In the genomic region with DNA sequence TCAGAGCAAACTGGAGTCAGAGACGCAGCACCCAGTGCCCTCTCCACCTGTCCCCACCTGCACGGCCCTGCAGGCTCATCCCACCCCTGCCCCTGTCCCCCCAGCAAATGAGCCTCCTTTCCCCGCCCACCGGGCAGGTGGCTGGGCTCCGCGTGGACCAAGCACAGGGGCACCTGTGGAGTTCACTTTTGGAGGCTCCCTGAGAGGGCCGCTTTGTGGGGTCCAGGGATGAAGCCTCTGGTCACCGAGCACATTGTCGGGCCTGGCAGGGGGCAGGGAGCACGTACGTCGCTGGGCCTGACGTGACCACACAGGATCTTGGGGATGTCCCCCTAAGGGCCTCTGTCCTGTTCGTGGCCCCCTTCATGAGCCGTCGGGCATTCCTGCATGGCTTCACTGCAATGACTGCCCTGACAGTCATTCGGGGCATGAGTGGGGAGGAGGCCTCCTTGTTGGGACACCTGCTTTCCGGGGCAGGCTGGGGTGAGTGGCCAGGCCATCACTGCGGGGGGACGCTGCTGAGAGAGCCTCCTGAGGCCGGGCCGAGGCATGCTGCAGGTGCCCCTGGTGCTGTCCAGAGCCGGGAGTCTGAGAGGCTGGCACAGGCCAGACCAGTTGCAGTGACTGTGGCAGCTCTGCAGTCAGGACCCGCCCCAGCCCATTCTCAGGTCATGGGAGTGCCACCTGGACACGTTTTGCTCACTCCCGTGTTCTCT, we compare ENCODE assay signal across 14 cellular contexts. TPM values are rescaled to one million over a fixed set of nuclear protein-coding genes. Genes with fewer than 3 reads are reported as not detected.
A peak's percentile ranks its signal among the peaks of the same experiment; 100 is the strongest.
DNase-seq lines count a peak whose midpoint lies in the region; ATAC-seq and TF ChIP-seq lines count a peak whose summit lies in the region.
"Had no signal": no experiment of that assay in that cellular context is flagged by ENCODE, and none has a peak within 500 bp of the region (broad histone marks: within the 10 kb centered on the region; RNA-seq: fewer than 3 reads in every experiment).

No MANE protein-coding gene starts in this region.

- H3K27ac Mint-ChIP-seq in neural crest cell (ENCODE audit: unreplicated experiment): peak overlapping the region; percentile 95
- H3K27ac Mint-ChIP-seq in type B pancreatic cell: peak overlapping the region; percentile 21
- H3K27ac Mint-ChIP-seq: CD4-positive, CD25-positive, alpha-beta regulatory T cell had no signal

- DNase-seq in adrenal gland (no peak), fibroblast of lung (ENCODE audit: low read depth in 2 of 2) (no peak), neural crest cell (ENCODE audit: low read depth, low spot score) (no peak), type B pancreatic cell (ENCODE audit: extremely low spot score, unreplicated experiment) (no peak), testis (no peak)
- no peak for DNase-seq in activated naive CD4-positive, alpha-beta T cell (lab: John Stamatoyannopoulos, UW)
- DNase-seq: CD4-positive, CD25-positive, alpha-beta regulatory T cell; NCI-H2081; NCI-H774; stimulated activated CD4-positive, alpha-beta T cell treated with anti-CD3 and anti-CD28 coated beads, Interleukin-1b, Interleukin-23, amount 100 ng/mL, for 48 hours had no signal

- intact Hi-C loops in adrenal gland (cut with DNase I): loop anchor here in 1 of 2 donors (10.0 kb wide), 1 partner anchor 475 kb away; no protein-coding TSS in a partner anchor
- intact Hi-C loops in testis (cut with DNase I; ENCODE audit: low total_unique reads): no loop called here

- H3K4me2 ChIP-seq in fibroblast of lung (ENCODE audit: extremely low read depth, insufficient read depth, low read length): peak overlapping the region; percentile 7

- H3K36me3 ChIP-seq in adrenal gland (replicated peaks in 1 of 2) (no peaks in the 10 kb centered on the region), fibroblast of lung (ENCODE audit: control insufficient read depth, insufficient read depth, low read length) (peaks cover 6% of the 10 kb centered on the region), testis (ENCODE audit: low read depth, missing control alignments) (no peaks in the 10 kb centered on the region)

- no peak for TF ChIP-seq POLR2A in adrenal gland (IDR thresholded peaks at IDR 0.05)
- no peak for TF ChIP-seq POLR2A in testis (IDR thresholded peaks at IDR 0.05)

- H2AFZ ChIP-seq in fibroblast of lung (ENCODE audit: low read length): no peak overlapping the region

- H3K27me3 Mint-ChIP-seq in neural crest cell (ENCODE audit: low read depth) (no peaks in the 10 kb centered on the region), type B pancreatic cell (no peaks in the 10 kb centered on the region)
- H3K27me3 Mint-ChIP-seq: CD4-positive, CD25-positive, alpha-beta regulatory T cell had no signal

- H3K9ac ChIP-seq in fibroblast of lung (ENCODE audit: insufficient read depth, low read length): no peak overlapping the region

- H3K27ac ChIP-seq in adrenal gland (peak overlapping the region in 4 of 5 donors; percentile 18 to 90 (median 64)), fibroblast of lung (ENCODE audit: insufficient read depth, low read length) (peak overlapping the region; percentile 30), testis (no peak overlapping the region)

- H3K4me1 ChIP-seq in adrenal gland (replicated peaks in 1 of 2): peaks cover 14 to 23% of the 10 kb centered on the region in 2 donors
- peaks cover 20% of the 10 kb centered on the region for H3K4me1 ChIP-seq in fibroblast of lung (ENCODE audit: control insufficient read depth, extremely low read depth, insufficient read depth, low read length)
- H3K4me1 ChIP-seq in testis: peaks cover 26% of the 10 kb centered on the region
- H3K4me1 ChIP-seq: HAP-1, pancreas had no signal

- no peaks in the 10 kb centered on the region for H3K9me3 ChIP-seq in adrenal gland (replicated peaks in 1 of 3)
- no peaks in the 10 kb centered on the region for H3K9me3 ChIP-seq in fibroblast of lung (ENCODE audit: control insufficient read depth, insufficient read depth, low read depth, low read length)
- H3K9me3 ChIP-seq in testis: no peaks in the 10 kb centered on the region
- H3K9me3 ChIP-seq: HAP-1, pancreas had no signal

- H3K79me2 ChIP-seq in fibroblast of lung (ENCODE audit: control insufficient read depth, insufficient read depth, low read length): peaks cover 2% of the 10 kb centered on the region

- peaks cover 28% of the 10 kb centered on the region for H3K4me1 Mint-ChIP-seq in neural crest cell
- H3K4me1 Mint-ChIP-seq in type B pancreatic cell (ENCODE audit: unreplicated experiment): peaks cover 16% of the 10 kb centered on the region
- H3K4me1 Mint-ChIP-seq: WTC11 had no signal

- H3K4me3 Mint-ChIP-seq in neural crest cell (no peak overlapping the region), type B pancreatic cell (no peak overlapping the region)
- H3K4me3 Mint-ChIP-seq: CD4-positive, CD25-positive, alpha-beta regulatory T cell; WTC11 had no signal

- H4K20me1 ChIP-seq in fibroblast of lung (ENCODE audit: control insufficient read depth, extremely low read depth, insufficient read depth, low read length): peaks cover 1% of the 10 kb centered on the region

- 80 to 85% (median 82%) methylated on average over 10 to 26 of the region's 26 CpGs for WGBS in adrenal gland, 4 donors
- 79 to 91% methylated on average over 6 to 26 of the region's 26 CpGs for WGBS in testis, 2 donors

- ATAC-seq in GM21381 (IDR thresholded peaks at IDR 0.05; ENCODE audit: unreplicated experiment): no peak
- ATAC-seq: WTC11 had no signal

- H3K4me3 ChIP-seq in adrenal gland (no peak overlapping the region), fibroblast of lung (replicated peaks in 1 of 4; ENCODE audit: control extremely low read depth in 1 of 4, insufficient read depth in 1 of 4, low read depth in 3 of 4, low read length in 4 of 4) (no peak overlapping the region), testis (no peak overlapping the region)
- H3K4me3 ChIP-seq: HAP-1, pancreas had no signal

- no peak for TF ChIP-seq CTCF in adrenal gland (IDR thresholded peaks at IDR 0.05)
- no peak for TF ChIP-seq CTCF in fibroblast of lung (conservative IDR thresholded peaks at IDR 0.05 in 1 of 2, IDR thresholded peaks at IDR 0.05 in 1 of 2; ENCODE audit: low read depth in 1 of 2, low read length in 2 of 2)
- no peak for TF ChIP-seq CTCF in neural crest cell (conservative IDR thresholded peaks at IDR 0.05)
- no peak for TF ChIP-seq CTCF in type B pancreatic cell (conservative IDR thresholded peaks at IDR 0.05)
- TF ChIP-seq CTCF in testis (IDR thresholded peaks at IDR 0.05): no peak

- H3K9me3 Mint-ChIP-seq in neural crest cell (no peaks in the 10 kb centered on the region), type B pancreatic cell (no peaks in the 10 kb centered on the region)
- H3K9me3 Mint-ChIP-seq: WTC11 had no signal

- H3K27me3 ChIP-seq in adrenal gland: no peaks in the 10 kb centered on the region
- H3K27me3 ChIP-seq in fibroblast of lung (ENCODE audit: control insufficient read depth, insufficient read depth, low read length): no peaks in the 10 kb centered on the region
- no peaks in the 10 kb centered on the region for H3K27me3 ChIP-seq in testis
- H3K27me3 ChIP-seq: pancreas had no signal

- H3K36me3 Mint-ChIP-seq in neural crest cell (ENCODE audit: low read depth): peaks cover 5% of the 10 kb centered on the region
- H3K36me3 Mint-ChIP-seq in type B pancreatic cell: peaks cover 24% of the 10 kb centered on the region

RNA-seq across cellular contexts. Expression of a gene that starts 19.7 kb away (rescaled TPM):
- total RNA-seq in adrenal gland: 10 to 100 TPM; 11.1 to 45.3 (median 26.6) TPM
- polyA plus RNA-seq in adrenal gland: 10 to 100 TPM; 13.1 to 22.8 (median 21.4) TPM
- total RNA-seq in fibroblast of lung: 14.9 and 16.2 TPM in 2 replicates
- polyA plus RNA-seq in fibroblast of lung: 9.7 and 12.2 TPM in 2 replicates
- 21.1 and 28.0 TPM in 2 replicates for polyA plus RNA-seq in fibroblast of lung (2012)
- 0.63 and 3.6 TPM in 2 replicates for polyA minus RNA-seq in fibroblast of lung (ENCODE audit: low replicate concordance)
- total RNA-seq in neural crest cell: 40.5 and 42.3 TPM in 2 replicates
- 25.6 and 33.3 TPM in 2 replicates for total RNA-seq in type B pancreatic cell (ENCODE audit: low replicate concordance)
- 10 to 100 TPM; 30.8 to 31.9 TPM for total RNA-seq in testis
- 46.2 TPM for polyA plus RNA-seq in testis (ENCODE audit: insufficient read depth, low read depth, low replicate concordance)

RNA-seq across cellular contexts. Expression of a gene that starts 38.8 kb away (rescaled TPM):
- total RNA-seq in adrenal gland (100 to 1,000 TPM in 4 of 8 donors, 10 to 100 TPM in 4; 68.2 to 212 (median 120) TPM), fibroblast of lung (not detected in 2 replicates), neural crest cell (0.84 and 0.89 TPM in 2 replicates), type B pancreatic cell (ENCODE audit: low replicate concordance) (0.36 and 0.80 TPM in 2 replicates), testis (10 to 100 TPM in 1 of 2 donors, 1 to 10 TPM in 1; 5.6 to 29.5 TPM)
- polyA plus RNA-seq in adrenal gland (100 to 1,000 TPM in 2 of 3 donors, 10 to 100 TPM in 1; 10.9 to 249 (median 101) TPM), fibroblast of lung (0.05 TPM in 1 of 2 replicates, not detected in the other), testis (ENCODE audit: insufficient read depth, low read depth, low replicate concordance) (27.4 TPM)
- not detected in 2 replicates for polyA plus RNA-seq in fibroblast of lung (2012)
- polyA minus RNA-seq in fibroblast of lung (ENCODE audit: low replicate concordance): 0.63 TPM in 1 of 2 replicates, not detected in the other

Comparison
In these comparisons a context has a peak if more than half of its experiments do, and no peak if none do; other contexts are left out.
1. H3K27ac ChIP-seq: peak in adrenal gland (4 of 5) and fibroblast of lung (single experiment); none in testis (0 of 2).